ENCODE assay signal across 17 cellular contexts in genomic region chr7:70069977-70070376, GRCh38.
A peak's percentile ranks its signal among the peaks of the same experiment; 100 is the strongest.
DNase-seq lines count a peak whose midpoint lies in the region; ATAC-seq lines count a peak whose summit lies in the region.
"Had no signal": no experiment of that assay in that cellular context is flagged by ENCODE, and none has a peak within 500 bp of the region (broad histone marks: within the 10 kb centered on the region; RNA-seq: fewer than 3 reads in every experiment).

No MANE protein-coding gene starts in this region.

- ATAC-seq in GM18498 (IDR thresholded peaks at IDR 0.05; ENCODE audit: unreplicated experiment), result peak; percentile 49
- peak; percentile 44 for ATAC-seq in GM21529 (IDR thresholded peaks at IDR 0.05; ENCODE audit: unreplicated experiment)
- ATAC-seq in GM21619 (IDR thresholded peaks at IDR 0.05; ENCODE audit: unreplicated experiment), result no peak
- no peak for ATAC-seq in GM18870 (IDR thresholded peaks at IDR 0.05; ENCODE audit: unreplicated experiment)
- ATAC-seq: HepG2 had no signal

- peak; percentile 32 for DNase-seq in RPMI8226
- no peak for DNase-seq in NCI-H524 (lab: John Stamatoyannopoulos, UW)
- no peak for DNase-seq in NCI-H524 treated with DMSO at 0.1 percent for 48 hours (lab: John Stamatoyannopoulos, UW)
- DNase-seq: ACHN; BE2C; C1 segment of cervical spinal cord; CD4-positive, CD25-positive, alpha-beta regulatory T cell; CD8-positive, alpha-beta memory T cell; COR-L47; H9; Kasumi-1; KBM-7 had no signal

Comparison
In these comparisons a context has a peak if more than half of its experiments do, and no peak if none do; other contexts are left out.
1. ATAC-seq: peak in GM18498 (single experiment) and GM21529 (single experiment); none in GM21619 (single experiment) and GM18870 (single experiment).